20 cellular contexts compared by ENCODE assay signal in the genomic region with DNA sequence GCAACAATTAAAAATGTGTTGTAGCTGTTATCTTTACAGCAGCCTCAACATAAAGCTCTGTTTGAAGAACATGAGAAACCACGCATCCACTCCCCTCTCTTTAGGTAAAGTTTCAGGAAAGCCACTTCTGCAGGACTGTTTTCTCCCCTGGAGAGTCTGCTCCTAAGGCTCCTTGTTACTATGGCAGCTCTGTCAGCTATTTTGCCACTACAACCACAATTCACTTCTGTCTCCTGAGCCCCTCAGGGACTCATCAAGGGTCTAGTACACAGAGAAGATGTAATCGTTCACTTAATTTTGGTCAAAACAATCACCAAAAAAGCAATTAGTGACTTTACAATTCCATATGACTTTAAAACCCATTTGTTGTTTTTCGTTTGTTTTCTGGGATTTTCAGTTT.
"Had no signal": no experiment of that assay in that cellular context is flagged by ENCODE, and none has a peak within 500 bp of the region (broad histone marks: within the 10 kb centered on the region; RNA-seq: fewer than 3 reads in every experiment).

No MANE protein-coding gene starts in this region.

- FAIRE-seq: endometrium, frontal cortex, kidney had no signal

- H3K27me3 Mint-ChIP-seq: activated CD4-positive, alpha-beta T cell treated with anti-CD3 and anti-CD28 coated beads, Interleukin-2, amount 10 ng/mL, durations not matched to agents 24 days and 14 days; activated naive CD8-positive, alpha-beta T cell treated with anti-CD3 and anti-CD28 coated beads, Interleukin-2, amount 50 U/mL, for 24 hours; activated T-cell treated with anti-CD3 and anti-CD28 coated beads, Interleukin-2, amount 50 U/mL, for 24 hours; brain; central memory CD8-positive, alpha-beta T cell; stimulated activated naive B cell treated with anti-CD40 and anti-IgM and Interleukin-4, amounts not matched to agents 10 μg/mL and 1 μg/mL and 100 μg/mL, for 72 hours had no signal

- H3K27ac Mint-ChIP-seq: activated CD4-positive, alpha-beta T cell treated with anti-CD3 and anti-CD28 coated beads, Interleukin-2, amount 10 ng/mL, durations not matched to agents 24 days and 14 days; activated CD8-positive, alpha-beta T cell treated with anti-CD3 and anti-CD28 coated beads, Interleukin-2, amount 10 ng/mL, durations not matched to agents 7 days and 5 days; activated naive CD4-positive, alpha-beta T cell treated with anti-CD3 and anti-CD28 coated beads for 36 hours; activated naive CD8-positive, alpha-beta T cell treated with anti-CD3 and anti-CD28 coated beads, Interleukin-2, amount 50 U/mL, for 24 hours; activated T-cell treated with anti-CD3 and anti-CD28 coated beads, Interleukin-2, amount 50 U/mL, for 24 hours; brain; natural killer cell; stimulated activated naive B cell treated with anti-CD40 and anti-IgM and Interleukin-4, amounts not matched to agents 10 μg/mL and 1 μg/mL and 100 μg/mL, for 72 hours had no signal

- H3K36me3 Mint-ChIP-seq: natural killer cell; stimulated activated naive B cell treated with anti-CD40 and anti-IgM and Interleukin-4, amounts not matched to agents 10 μg/mL and 1 μg/mL and 100 μg/mL, for 72 hours had no signal

- DNase-seq: activated CD4-positive, alpha-beta T cell treated with anti-CD3 and anti-CD28 coated beads, Interleukin-2, amount 10 ng/mL, durations not matched to agents 24 days and 14 days; activated CD8-positive, alpha-beta T cell treated with anti-CD3 and anti-CD28 coated beads, Interleukin-2, amount 10 ng/mL, durations not matched to agents 7 days and 5 days; activated naive CD4-positive, alpha-beta T cell treated with anti-CD3 and anti-CD28 coated beads for 36 hours; activated naive CD8-positive, alpha-beta T cell treated with anti-CD3 and anti-CD28 coated beads, Interleukin-2, amount 50 U/mL, for 24 hours; activated T-cell treated with anti-CD3 and anti-CD28 coated beads, Interleukin-2, amount 50 U/mL, for 24 hours; anterior cingulate cortex; erythroblast; hypothalamus; kidney; left ventricle myocardium superior; natural killer cell; nucleus accumbens; posterior cingulate gyrus; stimulated activated naive B cell treated with anti-CD40 and anti-IgM and Interleukin-4, amounts not matched to agents 10 μg/mL and 1 μg/mL and 100 μg/mL, for 72 hours; upper lobe of right lung had no signal

- ATAC-seq: activated CD8-positive, alpha-beta T cell treated with anti-CD3 and anti-CD28 coated beads, Interleukin-2, amount 10 ng/mL, durations not matched to agents 7 days and 5 days; activated naive CD8-positive, alpha-beta T cell treated with anti-CD3 and anti-CD28 coated beads, Interleukin-2, amount 50 U/mL, for 24 hours; left ventricle myocardium superior; natural killer cell; stimulated activated naive B cell treated with anti-CD40 and anti-IgM and Interleukin-4, amounts not matched to agents 10 μg/mL and 1 μg/mL and 100 μg/mL, for 72 hours; upper lobe of right lung had no signal

- H3K9me3 Mint-ChIP-seq: activated CD4-positive, alpha-beta T cell treated with anti-CD3 and anti-CD28 coated beads, Interleukin-2, amount 10 ng/mL, durations not matched to agents 24 days and 14 days; activated naive CD4-positive, alpha-beta T cell treated with anti-CD3 and anti-CD28 coated beads for 36 hours; activated naive CD8-positive, alpha-beta T cell treated with anti-CD3 and anti-CD28 coated beads, Interleukin-2, amount 50 U/mL, for 24 hours; activated T-cell treated with anti-CD3 and anti-CD28 coated beads, Interleukin-2, amount 50 U/mL, for 24 hours; brain; stimulated activated naive B cell treated with anti-CD40 and anti-IgM and Interleukin-4, amounts not matched to agents 10 μg/mL and 1 μg/mL and 100 μg/mL, for 72 hours had no signal

- H3K9me3 ChIP-seq: thoracic aorta, upper lobe of right lung had no signal

- H3K4me3 Mint-ChIP-seq: activated CD4-positive, alpha-beta T cell treated with anti-CD3 and anti-CD28 coated beads, Interleukin-2, amount 10 ng/mL, durations not matched to agents 24 days and 14 days; activated CD8-positive, alpha-beta T cell treated with anti-CD3 and anti-CD28 coated beads, Interleukin-2, amount 10 ng/mL, durations not matched to agents 7 days and 5 days; activated naive CD4-positive, alpha-beta T cell treated with anti-CD3 and anti-CD28 coated beads for 36 hours; activated naive CD8-positive, alpha-beta T cell treated with anti-CD3 and anti-CD28 coated beads, Interleukin-2, amount 50 U/mL, for 24 hours; activated T-cell treated with anti-CD3 and anti-CD28 coated beads, Interleukin-2, amount 50 U/mL, for 24 hours; brain; central memory CD8-positive, alpha-beta T cell; natural killer cell; stimulated activated naive B cell treated with anti-CD40 and anti-IgM and Interleukin-4, amounts not matched to agents 10 μg/mL and 1 μg/mL and 100 μg/mL, for 72 hours had no signal

- H3K4me1 Mint-ChIP-seq: activated CD4-positive, alpha-beta T cell treated with anti-CD3 and anti-CD28 coated beads, Interleukin-2, amount 10 ng/mL, durations not matched to agents 24 days and 14 days; activated naive CD8-positive, alpha-beta T cell treated with anti-CD3 and anti-CD28 coated beads, Interleukin-2, amount 50 U/mL, for 24 hours; central memory CD8-positive, alpha-beta T cell; natural killer cell; stimulated activated naive B cell treated with anti-CD40 and anti-IgM and Interleukin-4, amounts not matched to agents 10 μg/mL and 1 μg/mL and 100 μg/mL, for 72 hours had no signal
